8 cellular contexts compared by ENCODE assay signal in genomic region chr3:100335137-100335833, GRCh38. TPM values are rescaled to one million over a fixed set of nuclear protein-coding genes. Genes with fewer than 3 reads are reported as not detected.
DNase-seq lines count a peak whose midpoint lies in the region; ATAC-seq and TF ChIP-seq lines count a peak whose summit lies in the region.

No MANE protein-coding gene starts in this region.

- TF ChIP-seq RAD21 in liver (IDR thresholded peaks at IDR 0.05), result no peak

- H3K36me3 ChIP-seq in SJCRH30, result peaks cover 6% of the 10 kb centered on the region; the same call in 1 of the 2 replicates
- H3K36me3 ChIP-seq in liver (ENCODE audit: control insufficient read depth in 4 of 4, insufficient read depth in 3 of 4, low read depth in 1 of 4, low read length in 3 of 4), result peaks cover 0 to 5% (median 2%) of the 10 kb centered on the region in 4 donors

- WGBS in liver, result 49% methylated on average over 20 of the region's 20 CpGs

- H3K4me3 ChIP-seq in SJCRH30, result peak overlapping the region; percentile 65
- peak overlapping the region; percentile 50 to 91 (median 72) for H3K4me3 ChIP-seq in liver (ENCODE audit: low read depth in 1 of 3, low read length in 3 of 3)

- DNase-seq in CD1c-positive myeloid dendritic cell (ENCODE audit: extremely low spot score) (peak; percentile 45), SJCRH30 (peak; percentile 15 to 36), cerebellum (ENCODE audit: low spot score) (peak; percentile 33), NCI-H2171 treated with DMSO at 0.1 percent for 48 hours (lab: John Stamatoyannopoulos, UW) (no peak)
- DNase-seq in stimulated activated naive CD8-positive, alpha-beta T cell treated with anti-CD3 and anti-CD28 coated beads, Interleukin-15, Interleukin-2, amounts not matched to agents 100 U/mL and 50 U/mL, for 24 hours, result peak; percentile 40

- ATAC-seq in GM18870 (IDR thresholded peaks at IDR 0.05; ENCODE audit: unreplicated experiment), result peak; percentile 39
- peak; percentile 44 for ATAC-seq in HG03432 (IDR thresholded peaks at IDR 0.05; ENCODE audit: unreplicated experiment)
- no peak for ATAC-seq in stimulated activated naive CD8-positive, alpha-beta T cell treated with anti-CD3 and anti-CD28 coated beads, Interleukin-15, Interleukin-2, amounts not matched to agents 100 U/mL and 50 U/mL, for 24 hours

- no peaks in the 10 kb centered on the region for H3K9me3 ChIP-seq in SJCRH30 (replicated peaks)
- H3K9me3 ChIP-seq in liver (ENCODE audit: control insufficient read depth in 4 of 4, low read length in 3 of 4), result no peaks in the 10 kb centered on the region

- H3K9ac ChIP-seq in liver (ENCODE audit: low read depth in 1 of 2, low read length in 2 of 2), result peak overlapping the region; percentile 53 to 56

- H3K4me1 ChIP-seq in SJCRH30 (peaks cover 12% of the 10 kb centered on the region), liver (ENCODE audit: control insufficient read depth in 4 of 4, insufficient read depth in 4 of 4, low read length in 3 of 4) (peaks cover 11 to 69% (median 55%) of the 10 kb centered on the region in 4 donors)

- TF ChIP-seq CTCF in liver (IDR thresholded peaks at IDR 0.05; ENCODE audit: low read depth, low read length, missing input control), result no peak

- H3K27me3 ChIP-seq in SJCRH30, result no peaks in the 10 kb centered on the region
- H3K27me3 ChIP-seq in liver (ENCODE audit: control insufficient read depth in 4 of 4, insufficient read depth in 4 of 4, low read length in 3 of 4), result no peaks in the 10 kb centered on the region

- H3K27ac ChIP-seq in SJCRH30, result peak overlapping the region; percentile 43; the same call in 1 of the 2 replicates
- H3K27ac ChIP-seq in liver (ENCODE audit: low read depth in 1 of 2, low read length in 2 of 2), result peak overlapping the region; percentile 59 to 87

TF ChIP-seq in liver, 16 proteins besides CTCF, POLR2A, EP300 and RAD21:
- no peak for TF ChIP-seq ATF3 (IDR thresholded peaks at IDR 0.05)
- TF ChIP-seq NR2F2 (IDR thresholded peaks at IDR 0.05), result no peak
- no peak for TF ChIP-seq EGR1 (IDR thresholded peaks at IDR 0.05; ENCODE audit: low read depth in 2 of 2)
- TF ChIP-seq SP1 (IDR thresholded peaks at IDR 0.05), result no peak
- TF ChIP-seq YY1 (IDR thresholded peaks at IDR 0.05), result no peak
- no peak for TF ChIP-seq ZBTB33 (IDR thresholded peaks at IDR 0.05)

RNA-seq across cellular contexts. Expression of gene NIT2, which starts 0.7 kb away (rescaled TPM):
- 37.9 and 47.8 TPM in 2 replicates for total RNA-seq in SJCRH30 (2014; rRNA removed; shearing (Covaris generic))
- 18.2 TPM for total RNA-seq in cerebellum
- total RNA-seq in liver, result 10 to 100 TPM; 32.4 to 49.2 TPM
- 100 to 1,000 TPM in 1 of 2 donors, 10 to 100 TPM in 1; 61.4 to 243 TPM for polyA plus RNA-seq in liver
